ENCODE assay signal across 20 cellular contexts in the genomic region with DNA sequence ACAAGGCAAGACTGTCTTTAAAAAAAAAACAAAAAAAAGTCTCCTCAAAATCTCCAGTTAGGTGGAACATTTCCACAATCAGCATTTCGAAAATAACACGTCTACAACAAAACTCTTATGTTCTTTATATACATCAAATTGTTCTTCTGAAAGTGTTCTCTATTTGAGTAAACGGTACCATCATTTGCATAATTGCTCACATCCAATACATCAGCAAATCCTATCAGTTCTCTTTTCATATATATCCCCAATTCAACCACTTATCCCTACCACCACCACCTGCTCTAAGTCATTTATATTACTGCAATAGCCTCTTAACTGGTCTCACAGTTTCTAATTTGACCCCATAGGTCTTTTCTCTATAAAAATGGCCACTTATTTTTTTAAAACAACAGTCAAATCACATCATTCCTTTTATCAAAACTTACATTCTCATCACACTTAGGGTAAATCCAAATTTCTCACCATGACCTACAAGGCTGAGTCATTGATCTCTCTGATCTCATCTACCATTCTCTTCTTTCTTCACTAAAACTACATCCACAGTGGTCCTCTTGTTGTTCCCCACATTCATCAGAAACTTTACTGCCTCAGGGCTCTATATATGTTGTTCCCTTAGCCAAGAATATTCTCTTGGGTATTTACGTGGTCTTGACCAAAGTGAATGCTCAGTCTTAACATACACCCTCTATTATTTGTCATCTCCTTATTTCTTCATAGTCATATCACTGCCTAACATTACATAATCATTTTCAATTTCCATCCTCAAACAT.
DNase-seq lines count a peak whose midpoint lies in the region; ATAC-seq and TF ChIP-seq lines count a peak whose summit lies in the region.
"Had no signal": no experiment of that assay in that cellular context is flagged by ENCODE, and none has a peak within 500 bp of the region (broad histone marks: within the 10 kb centered on the region; RNA-seq: fewer than 3 reads in every experiment).

No MANE protein-coding gene starts in this region.

- POLR2A ChIA-PET in naive thymus-derived CD4-positive, alpha-beta T cell (lab: Charles Lee) = no interaction called here

- H4K20me1 ChIP-seq in OCI-LY3 (ENCODE audit: insufficient read depth, low read length) = no peaks in the 10 kb centered on the region

- intact Hi-C loops in naive thymus-derived CD4-positive, alpha-beta T cell (cut with micrococcal nuclease) = no loop called here

- H3K9me3 ChIP-seq in OCI-LY3 (ENCODE audit: insufficient read depth, low read length) = no peaks in the 10 kb centered on the region
- H3K9me3 ChIP-seq in naive thymus-derived CD4-positive, alpha-beta T cell (ENCODE audit: control insufficient read depth in 2 of 3, low read length in 3 of 3) = no peaks in the 10 kb centered on the region
- H3K9me3 ChIP-seq: BE2C, Caco-2 had no signal

- peak overlapping the region; percentile 12; the same call in 1 of the 2 replicates for H3K4me3 ChIP-seq in OCI-LY3 (ENCODE audit: low read length)
- no peak overlapping the region for H3K4me3 ChIP-seq in naive thymus-derived CD4-positive, alpha-beta T cell (ENCODE audit: low read length)

- H3K9ac ChIP-seq in OCI-LY3 (ENCODE audit: low read length) = no peak overlapping the region

- H3K27ac Mint-ChIP-seq in activated T-cell treated with anti-CD3 and anti-CD28 coated beads, Interleukin-2, amount 50 U/mL, for 24 hours = peak overlapping the region; percentile 18
- no peak overlapping the region for H3K27ac Mint-ChIP-seq in stimulated activated naive CD8-positive, alpha-beta T cell treated with anti-CD3 and anti-CD28 coated beads, Interleukin-15, amount 100 ng/mL, for 72 hours
- H3K27ac Mint-ChIP-seq in stimulated activated naive B cell treated with anti-CD40 and anti-IgM and Interleukin-4, amounts not matched to agents 10 μg/mL and 1 μg/mL and 100 μg/mL, for 72 hours = no peak overlapping the region
- no peak overlapping the region for H3K27ac Mint-ChIP-seq in naive thymus-derived CD4-positive, alpha-beta T cell
- H3K27ac Mint-ChIP-seq: CD4-positive, CD25-positive, alpha-beta regulatory T cell had no signal

- H3K36me3 Mint-ChIP-seq in activated T-cell treated with anti-CD3 and anti-CD28 coated beads, Interleukin-2, amount 50 U/mL, for 24 hours (ENCODE audit: low read depth) = peaks cover 24% of the 10 kb centered on the region
- peaks cover 0 to 12% of the 10 kb centered on the region in 2 donors for H3K36me3 Mint-ChIP-seq in stimulated activated naive B cell treated with anti-CD40 and anti-IgM and Interleukin-4, amounts not matched to agents 10 μg/mL and 1 μg/mL and 100 μg/mL, for 72 hours
- H3K36me3 Mint-ChIP-seq in naive thymus-derived CD4-positive, alpha-beta T cell = peaks cover 0 to 52% (median 37%) of the 10 kb centered on the region in 5 donors

- peak; percentile 43 for ATAC-seq in stimulated activated naive CD8-positive, alpha-beta T cell treated with anti-CD3 and anti-CD28 coated beads, Interleukin-15, amount 100 ng/mL, for 72 hours
- no peak for ATAC-seq in stimulated activated naive CD8-positive, alpha-beta T cell treated with anti-CD3 and anti-CD28 coated beads, Interleukin-15, Interleukin-2, amounts not matched to agents 100 U/mL and 50 U/mL, for 24 hours
- peak; percentile 28 to 49 for ATAC-seq in stimulated activated naive B cell treated with anti-CD40 and anti-IgM and Interleukin-4, amounts not matched to agents 10 μg/mL and 1 μg/mL and 100 μg/mL, for 72 hours (replicated peaks)
- no peak for ATAC-seq in naive thymus-derived CD4-positive, alpha-beta T cell
- ATAC-seq: HCT116, PC-3 had no signal

- peak overlapping the region; percentile 38 for H3K4me2 ChIP-seq in OCI-LY3 (ENCODE audit: low read length)

- no peaks in the 10 kb centered on the region for H3K27me3 ChIP-seq in OCI-LY3 (ENCODE audit: low read depth, low read length)
- H3K27me3 ChIP-seq in naive thymus-derived CD4-positive, alpha-beta T cell (ENCODE audit: control insufficient read depth in 2 of 2, insufficient read depth in 2 of 2, low read length in 2 of 2) = no peaks in the 10 kb centered on the region
- H3K27me3 ChIP-seq: BE2C had no signal

- no peak overlapping the region for H3K4me3 Mint-ChIP-seq in activated T-cell treated with anti-CD3 and anti-CD28 coated beads, Interleukin-2, amount 50 U/mL, for 24 hours
- no peak overlapping the region for H3K4me3 Mint-ChIP-seq in stimulated activated naive CD8-positive, alpha-beta T cell treated with anti-CD3 and anti-CD28 coated beads, Interleukin-15, amount 100 ng/mL, for 72 hours
- no peak overlapping the region for H3K4me3 Mint-ChIP-seq in stimulated activated naive B cell treated with anti-CD40 and anti-IgM and Interleukin-4, amounts not matched to agents 10 μg/mL and 1 μg/mL and 100 μg/mL, for 72 hours
- no peak overlapping the region for H3K4me3 Mint-ChIP-seq in naive thymus-derived CD4-positive, alpha-beta T cell
- H3K4me3 Mint-ChIP-seq: CD4-positive, CD25-positive, alpha-beta regulatory T cell had no signal

- DNase-seq in activated T-cell treated with anti-CD3 and anti-CD28 coated beads, Interleukin-2, amount 50 U/mL, for 24 hours = no peak
- DNase-seq in activated T-cell treated with anti-CD3 and anti-CD28 coated beads for 4 hours (no peak), NCI-H1105 treated with DMSO at 0.1 percent for 48 hours (lab: John Stamatoyannopoulos, UW) (no peak)
- no peak for DNase-seq in stimulated activated naive CD8-positive, alpha-beta T cell treated with anti-CD3 and anti-CD28 coated beads, Interleukin-15, amount 100 ng/mL, for 72 hours
- DNase-seq in stimulated activated naive CD8-positive, alpha-beta T cell treated with anti-CD3 and anti-CD28 coated beads, Interleukin-15, Interleukin-2, amounts not matched to agents 100 U/mL and 50 U/mL, for 24 hours = no peak
- DNase-seq in stimulated activated naive B cell treated with anti-CD40 and anti-IgM and Interleukin-4, amounts not matched to agents 10 μg/mL and 1 μg/mL and 100 μg/mL, for 72 hours = no peak
- no peak for DNase-seq in naive thymus-derived CD4-positive, alpha-beta T cell
- DNase-seq: BE2C; Caco-2; CD4-positive, CD25-positive, alpha-beta regulatory T cell; EL; MM.1S; NCI-H1417; NCI-H187; NCI-H2107; NCI-H524; PC-3 had no signal

- peaks cover 5% of the 10 kb centered on the region for H3K36me3 ChIP-seq in OCI-LY3 (replicated peaks; ENCODE audit: low read depth, low read length)
- H3K36me3 ChIP-seq in naive thymus-derived CD4-positive, alpha-beta T cell (ENCODE audit: control insufficient read depth in 2 of 3, insufficient read depth in 3 of 3, low read length in 3 of 3) = peaks cover 0 to 16% (median 0%) of the 10 kb centered on the region in 3 experiments
- H3K36me3 ChIP-seq: BE2C had no signal

- TF ChIP-seq CTCF in OCI-LY3 (IDR thresholded peaks at IDR 0.05; ENCODE audit: low read depth, low read length) = no peak

- H3K27ac ChIP-seq in OCI-LY3 (ENCODE audit: low read length) = no peak overlapping the region
- no peak overlapping the region for H3K27ac ChIP-seq in naive thymus-derived CD4-positive, alpha-beta T cell (ENCODE audit: low read depth, low read length)
- H3K27ac ChIP-seq: RWPE1 had no signal

- H3K79me2 ChIP-seq in OCI-LY3 (ENCODE audit: low read length) = no peaks in the 10 kb centered on the region

- CTCF ChIA-PET in naive thymus-derived CD4-positive, alpha-beta T cell (lab: Charles Lee) = no interaction called here

- H3K27me3 Mint-ChIP-seq in activated T-cell treated with anti-CD3 and anti-CD28 coated beads, Interleukin-2, amount 50 U/mL, for 24 hours = no peaks in the 10 kb centered on the region
- H3K27me3 Mint-ChIP-seq in stimulated activated naive CD8-positive, alpha-beta T cell treated with anti-CD3 and anti-CD28 coated beads, Interleukin-15, amount 100 ng/mL, for 72 hours = no peaks in the 10 kb centered on the region
- no peaks in the 10 kb centered on the region for H3K27me3 Mint-ChIP-seq in stimulated activated naive B cell treated with anti-CD40 and anti-IgM and Interleukin-4, amounts not matched to agents 10 μg/mL and 1 μg/mL and 100 μg/mL, for 72 hours
- H3K27me3 Mint-ChIP-seq in naive thymus-derived CD4-positive, alpha-beta T cell = no peaks in the 10 kb centered on the region
- H3K27me3 Mint-ChIP-seq: CD4-positive, CD25-positive, alpha-beta regulatory T cell had no signal

- peaks cover 51% of the 10 kb centered on the region for H3K4me1 ChIP-seq in OCI-LY3 (ENCODE audit: low read length)
- no peaks in the 10 kb centered on the region for H3K4me1 ChIP-seq in naive thymus-derived CD4-positive, alpha-beta T cell (ENCODE audit: control insufficient read depth in 2 of 2, insufficient read depth in 2 of 2, low read length in 2 of 2)
- H3K4me1 ChIP-seq: BE2C, Caco-2 had no signal

- peaks cover 8% of the 10 kb centered on the region for H3K4me1 Mint-ChIP-seq in activated T-cell treated with anti-CD3 and anti-CD28 coated beads, Interleukin-2, amount 50 U/mL, for 24 hours (ENCODE audit: low read depth)
- no peaks in the 10 kb centered on the region for H3K4me1 Mint-ChIP-seq in stimulated activated naive CD8-positive, alpha-beta T cell treated with anti-CD3 and anti-CD28 coated beads, Interleukin-15, amount 100 ng/mL, for 72 hours
- H3K4me1 Mint-ChIP-seq in stimulated activated naive B cell treated with anti-CD40 and anti-IgM and Interleukin-4, amounts not matched to agents 10 μg/mL and 1 μg/mL and 100 μg/mL, for 72 hours = peaks cover 14 to 28% of the 10 kb centered on the region in 2 donors
- peaks cover 0 to 2% (median 0%) of the 10 kb centered on the region in 7 donors for H3K4me1 Mint-ChIP-seq in naive thymus-derived CD4-positive, alpha-beta T cell
- H3K4me1 Mint-ChIP-seq: CD4-positive, CD25-positive, alpha-beta regulatory T cell had no signal

- no peaks in the 10 kb centered on the region for H3K9me3 Mint-ChIP-seq in activated T-cell treated with anti-CD3 and anti-CD28 coated beads, Interleukin-2, amount 50 U/mL, for 24 hours
- H3K9me3 Mint-ChIP-seq in stimulated activated naive CD8-positive, alpha-beta T cell treated with anti-CD3 and anti-CD28 coated beads, Interleukin-15, amount 100 ng/mL, for 72 hours = no peaks in the 10 kb centered on the region
- peaks cover 0 to 1% of the 10 kb centered on the region in 2 donors for H3K9me3 Mint-ChIP-seq in stimulated activated naive B cell treated with anti-CD40 and anti-IgM and Interleukin-4, amounts not matched to agents 10 μg/mL and 1 μg/mL and 100 μg/mL, for 72 hours
- H3K9me3 Mint-ChIP-seq in naive thymus-derived CD4-positive, alpha-beta T cell = peaks cover 0 to 4% (median 0%) of the 10 kb centered on the region in 11 donors

- H2AFZ ChIP-seq in OCI-LY3 (ENCODE audit: low read depth, low read length) = no peak overlapping the region

Comparison
In these comparisons a context has a peak if more than half of its experiments do, and no peak if none do; other contexts are left out.
1. ATAC-seq: peak in stimulated activated naive CD8-positive, alpha-beta T cell treated with anti-CD3 and anti-CD28 coated beads, Interleukin-15, amount 100 ng/mL, for 72 hours (single experiment) and stimulated activated naive B cell treated with anti-CD40 and anti-IgM and Interleukin-4, amounts not matched to agents 10 μg/mL and 1 μg/mL and 100 μg/mL, for 72 hours (2 of 2); none in stimulated activated naive CD8-positive, alpha-beta T cell treated with anti-CD3 and anti-CD28 coated beads, Interleukin-15, Interleukin-2, amounts not matched to agents 100 U/mL and 50 U/mL, for 24 hours (single experiment) and naive thymus-derived CD4-positive, alpha-beta T cell (single experiment).